In the genomic region with DNA sequence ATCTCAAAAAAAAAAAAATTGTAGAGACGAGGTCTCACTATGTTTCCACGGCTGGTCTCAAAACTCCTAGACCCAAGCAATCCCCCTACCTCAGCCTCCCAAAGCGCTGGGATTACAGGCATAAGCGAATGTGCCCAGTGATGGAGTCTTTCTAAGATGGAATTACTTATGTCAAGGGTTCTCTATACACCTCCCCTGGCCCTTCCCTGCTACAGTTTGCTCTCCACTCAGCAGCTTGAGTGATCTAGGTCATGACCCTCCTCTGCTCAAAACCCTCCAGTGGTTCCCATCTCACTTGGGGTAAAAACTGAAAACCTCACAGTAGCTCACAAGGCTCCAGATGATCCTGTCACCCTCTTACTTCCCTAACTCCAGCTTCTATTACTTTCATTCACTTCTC, we compare ENCODE assay signal across 19 cellular contexts. TPM values are rescaled to one million over a fixed set of nuclear protein-coding genes. Genes with fewer than 3 reads are reported as not detected.
"Had no signal": no experiment of that assay in that cellular context is flagged by ENCODE, and none has a peak within 500 bp of the region (broad histone marks: within the 10 kb centered on the region; RNA-seq: fewer than 3 reads in every experiment).

No MANE protein-coding gene starts in this region.

- H3K4me3 Mint-ChIP-seq: activated naive CD4-positive, alpha-beta T cell treated with anti-CD3 and anti-CD28 coated beads for 36 hours had no signal

- ATAC-seq: esophagus mucosa, gastrocnemius medialis, heart left ventricle, right lobe of liver had no signal

- H3K27me3 ChIP-seq: adrenal gland, gastrocnemius medialis, ovary, right lobe of liver had no signal

- H3K9me3 Mint-ChIP-seq: activated naive CD4-positive, alpha-beta T cell treated with anti-CD3 and anti-CD28 coated beads for 36 hours had no signal

- H3K27ac ChIP-seq: adrenal gland, gastrocnemius medialis, heart left ventricle, left ventricle myocardium inferior, ovary, right lobe of liver, stomach had no signal

- H3K9me3 ChIP-seq: adrenal gland, gastrocnemius medialis, heart left ventricle, left ventricle myocardium inferior, ovary, right lobe of liver, stomach had no signal

- DNase-seq: activated CD4-positive, alpha-beta T cell treated with anti-CD3 and anti-CD28 coated beads for 1 hour; activated CD8-positive, alpha-beta memory T cell treated with anti-CD3 and anti-CD28 coated beads for 24 hours; activated naive CD4-positive, alpha-beta T cell treated with anti-CD3 and anti-CD28 coated beads for 36 hours; adrenal gland; effector CD4-positive, alpha-beta T cell; gastrocnemius medialis; heart left ventricle; left ventricle myocardium inferior; mammary epithelial cell; midbrain; ovary; right lobe of liver; stimulated activated CD4-positive, alpha-beta T cell treated with anti-CD3 and anti-CD28 coated beads, Interleukin-4, amount 100 ng/mL, for 1 hour; stomach; T1000; trophoblast cell had no signal

- H3K4me2 ChIP-seq: smooth muscle cell had no signal

- H3K27ac Mint-ChIP-seq: activated naive CD4-positive, alpha-beta T cell treated with anti-CD3 and anti-CD28 coated beads for 36 hours had no signal

RNA-seq across cellular contexts. Expression of a gene that starts 12.2 kb away (rescaled TPM):
- total RNA-seq: bronchial epithelial cell, esophagus mucosa, smooth muscle cell had no signal
